Comparison of ENCODE assay signal across 1 cellular context in genomic region chr16:11605564-11605886, GRCh38.
TF ChIP-seq lines count a peak whose summit lies in the region.

No MANE protein-coding gene starts in this region.

TF ChIP-seq in H1, 55 proteins besides CTCF, POLR2A, EP300 and RAD21:
- TF ChIP-seq SRF (IDR thresholded peaks at IDR 0.05; ENCODE audit: low read depth, low read length) (no peak), SP1 (IDR thresholded peaks at IDR 0.05; ENCODE audit: low read depth, low read length) (no peak), SP2 (IDR thresholded peaks at IDR 0.05; ENCODE audit: low read length) (no peak), ATF3 (IDR thresholded peaks at IDR 0.05; ENCODE audit: insufficient read depth, low read depth, low read length) (no peak), CBX5 (IDR thresholded peaks at IDR 0.05; ENCODE audit: low read depth, low read length) (no peak), EGR1 (IDR thresholded peaks at IDR 0.05; ENCODE audit: borderline replicate concordance, low read depth, low read length) (no peak), SIRT6 (IDR thresholded peaks at IDR 0.05; ENCODE audit: low read length) (no peak), NANOG (IDR thresholded peaks at IDR 0.05; ENCODE audit: insufficient read depth, low read depth, low read length, poor library complexity, severe bottlenecking) (no peak), CREB1 (IDR thresholded peaks at IDR 0.05) (no peak), BCL11A (IDR thresholded peaks at IDR 0.05; ENCODE audit: low read depth in 2 of 2, low read length in 2 of 2) (no peak), MAFK (IDR thresholded peaks at IDR 0.05; ENCODE audit: low read depth, low read length) (no peak), POLR2AphosphoS5 (IDR thresholded peaks at IDR 0.05; ENCODE audit: low read depth, low read length) (no peak), E2F6 (IDR thresholded peaks at IDR 0.05) (no peak), RFX5 (IDR thresholded peaks at IDR 0.05; ENCODE audit: borderline replicate concordance, low read depth, low read length) (no peak), HDAC6 (IDR thresholded peaks at IDR 0.05; ENCODE audit: low read depth, low read length) (no peak), SAP30 (IDR thresholded peaks at IDR 0.05; ENCODE audit: insufficient read depth, insufficient replicate concordance, low read length) (no peak), RXRA (IDR thresholded peaks at IDR 0.05; ENCODE audit: insufficient read depth, low read depth, low read length) (no peak)
